In the genomic region with DNA sequence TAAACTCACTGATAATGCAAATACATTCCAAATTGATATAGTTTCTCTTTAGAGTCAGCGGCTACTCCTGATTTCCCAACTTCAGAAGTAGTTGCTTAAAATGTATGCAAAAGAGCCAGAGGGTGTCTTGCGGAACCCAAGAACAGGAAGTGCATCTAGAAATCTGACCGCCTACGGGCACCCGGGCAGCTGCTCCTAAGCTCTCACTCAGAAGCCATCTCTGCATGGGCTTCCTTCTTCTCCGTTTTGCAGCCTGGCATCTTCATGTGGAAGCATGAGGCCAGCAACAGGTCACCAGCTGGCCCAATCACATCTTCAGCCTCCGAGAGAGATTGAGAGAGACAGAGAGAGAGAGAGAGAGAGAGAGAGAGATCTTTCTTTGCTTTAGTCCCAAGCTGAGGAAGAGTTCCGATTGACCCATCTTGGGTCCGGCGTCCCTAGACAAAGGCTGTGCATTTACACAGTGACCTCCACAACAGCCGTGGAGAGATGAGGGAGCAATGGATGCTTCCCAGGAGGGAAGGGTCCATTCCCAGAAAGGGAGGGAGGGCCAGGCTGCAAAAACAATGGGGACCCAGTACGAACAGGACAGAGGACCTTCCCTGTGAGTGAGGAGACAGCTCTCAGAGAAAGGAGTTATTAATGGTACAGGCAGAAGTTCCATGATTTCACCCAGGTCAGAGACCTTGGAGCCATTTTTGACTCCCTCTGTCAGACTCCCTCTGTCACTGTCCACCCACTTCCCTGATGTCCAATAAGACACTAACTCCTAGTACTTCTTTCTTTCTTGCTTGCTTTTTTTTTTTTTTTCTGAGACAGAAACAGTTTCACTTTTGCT, we compare ENCODE assay signal across 8 cellular contexts. TPM values are rescaled to one million over a fixed set of nuclear protein-coding genes. Genes with fewer than 3 reads are reported as not detected.
DNase-seq lines count a peak whose midpoint lies in the region; ATAC-seq lines count a peak whose summit lies in the region.

No MANE protein-coding gene starts in this region.

- POLR2A ChIA-PET in activated naive CD8-positive, alpha-beta T cell treated with anti-CD3 and anti-CD28 coated beads, Interleukin-2, amount 10 ng/mL, durations not matched to agents 7 days and 5 days (lab: Charles Lee): interaction anchor here (0.6 to 2.8 kb wide), 4 partner anchors 23 to 450 kb away, joined by 3 to 12 read pairs (median 4); partner anchors contain the start of gene SLC30A1

- peak; percentile 93 for ATAC-seq in GM18498 (IDR thresholded peaks at IDR 0.05; ENCODE audit: unreplicated experiment)
- peak; percentile 83 for ATAC-seq in GM21528 (IDR thresholded peaks at IDR 0.05; ENCODE audit: low FRiP score, unreplicated experiment)
- peak; percentile 84 for ATAC-seq in activated naive CD8-positive, alpha-beta T cell treated with anti-CD3 and anti-CD28 coated beads, Interleukin-2, amount 10 ng/mL, durations not matched to agents 7 days and 5 days (ENCODE audit: low read depth)
- ATAC-seq in sciatic nerve: peak; percentile 69

- H3K27me3 Mint-ChIP-seq in activated naive CD8-positive, alpha-beta T cell treated with anti-CD3 and anti-CD28 coated beads, Interleukin-2, amount 10 ng/mL, durations not matched to agents 7 days and 5 days: peaks cover 14% of the 10 kb centered on the region

- peak overlapping the region; percentile 91 for H3K27ac Mint-ChIP-seq in activated naive CD8-positive, alpha-beta T cell treated with anti-CD3 and anti-CD28 coated beads, Interleukin-2, amount 10 ng/mL, durations not matched to agents 7 days and 5 days

- intact Hi-C loops in sciatic nerve (cut with DNase I): no loop called here

- peaks cover 25% of the 10 kb centered on the region for H3K4me1 Mint-ChIP-seq in activated naive CD8-positive, alpha-beta T cell treated with anti-CD3 and anti-CD28 coated beads, Interleukin-2, amount 10 ng/mL, durations not matched to agents 7 days and 5 days

- in situ Hi-C loops in KBM-7 (cut with MboI; ENCODE audit: low pct_unique_long_range_greater_than_20kb, low sequenced_read_pairs): no loop called here

- peak overlapping the region; percentile 78 for H3K4me3 Mint-ChIP-seq in activated naive CD8-positive, alpha-beta T cell treated with anti-CD3 and anti-CD28 coated beads, Interleukin-2, amount 10 ng/mL, durations not matched to agents 7 days and 5 days

- DNase-seq in KBM-7: peak; percentile 86
- no peak for DNase-seq in activated naive CD8-positive, alpha-beta T cell treated with anti-CD3 and anti-CD28 coated beads, Interleukin-2, amount 10 ng/mL, durations not matched to agents 7 days and 5 days
- no peak for DNase-seq in sciatic nerve (ENCODE audit: low spot score)
- DNase-seq in DMS153 (lab: John Stamatoyannopoulos, UW): no peak
- no peak for DNase-seq in NCI-H748 treated with DMSO at 0.1 percent for 48 hours (lab: John Stamatoyannopoulos, UW)
- no peak for DNase-seq in mesenteric fat pad (ENCODE audit: low spot score)

- no peaks in the 10 kb centered on the region for H3K9me3 Mint-ChIP-seq in activated naive CD8-positive, alpha-beta T cell treated with anti-CD3 and anti-CD28 coated beads, Interleukin-2, amount 10 ng/mL, durations not matched to agents 7 days and 5 days

- peaks cover 2% of the 10 kb centered on the region for H3K36me3 Mint-ChIP-seq in activated naive CD8-positive, alpha-beta T cell treated with anti-CD3 and anti-CD28 coated beads, Interleukin-2, amount 10 ng/mL, durations not matched to agents 7 days and 5 days

RNA-seq across cellular contexts. Expression of gene SLC30A1, which starts 28.2 kb away (rescaled TPM):
- total RNA-seq in activated naive CD8-positive, alpha-beta T cell treated with anti-CD3 and anti-CD28 coated beads, Interleukin-2, amount 10 ng/mL, durations not matched to agents 7 days and 5 days: 10 to 100 TPM; 11.9 to 13.2 TPM
- total RNA-seq in sciatic nerve: 24.6 TPM
- 33.6 TPM for total RNA-seq in mesenteric fat pad
